24 cellular contexts compared by ENCODE assay signal in genomic region chr6:35429463-35429862, GRCh38.
"Had no signal": no experiment of that assay in that cellular context is flagged by ENCODE, and none has a peak within 500 bp of the region (broad histone marks: within the 10 kb centered on the region; RNA-seq: fewer than 3 reads in every experiment).

No MANE protein-coding gene starts in this region.

- H3K4me2 ChIP-seq: PC-9 had no signal

- H3K27me3 ChIP-seq: breast epithelium had no signal

- DNase-seq: activated CD4-positive, alpha-beta T cell treated with anti-CD3 and anti-CD28 coated beads, Interleukin-2, amount 50 U/mL, for 1 hour; activated CD4-positive, CD25-positive, alpha-beta regulatory T cell; activated CD8-positive, alpha-beta memory T cell treated with anti-CD3 and anti-CD28 coated beads, Interleukin-2, amount 50 U/mL, for 4 hours; activated CD8-positive, alpha-beta T cell treated with anti-CD3 and anti-CD28 coated beads for 36 hours; activated gamma-delta T cell treated with Interleukin-2 at 50 U/mL for 16 hours; activated naive CD4-positive, alpha-beta T cell treated with anti-CD3 and anti-CD28 coated beads, Interleukin-2, amount 10 ng/mL, durations not matched to agents 7 days and 5 days; activated naive CD8-positive, alpha-beta T cell treated with anti-CD3 and anti-CD28 coated beads for 36 hours; activated T-cell treated with anti-CD3 and anti-CD28 coated beads, Interleukin-2, amount 50 U/mL, for 72 hours; anterior cingulate cortex; caudate nucleus; Karpas-422; MM.1S; NCI-H1105; NCI-H1436; NCI-H1694 treated with DMSO at 0.1 percent for 48 hours; NCI-H2081; NCI-H446; NCI-H524; PC-9; SHP77 treated with DMSO at 0.1 percent for 48 hours; T-helper 1 cell had no signal

- H3K36me3 ChIP-seq: breast epithelium had no signal

- H3K4me1 ChIP-seq: breast epithelium had no signal

- H2AFZ ChIP-seq: PC-9 had no signal

- ATAC-seq: activated CD8-positive, alpha-beta T cell treated with anti-CD3 and anti-CD28 coated beads for 36 hours; activated T-cell treated with anti-CD3 and anti-CD28 coated beads, Interleukin-2, amount 50 U/mL, for 72 hours had no signal

- H3K4me3 ChIP-seq: breast epithelium, coronary artery, PC-9 had no signal

- H3K27ac ChIP-seq: breast epithelium, coronary artery, PC-9, VCaP had no signal
